ENCODE assay signal across 1 cellular context in the genomic region with DNA sequence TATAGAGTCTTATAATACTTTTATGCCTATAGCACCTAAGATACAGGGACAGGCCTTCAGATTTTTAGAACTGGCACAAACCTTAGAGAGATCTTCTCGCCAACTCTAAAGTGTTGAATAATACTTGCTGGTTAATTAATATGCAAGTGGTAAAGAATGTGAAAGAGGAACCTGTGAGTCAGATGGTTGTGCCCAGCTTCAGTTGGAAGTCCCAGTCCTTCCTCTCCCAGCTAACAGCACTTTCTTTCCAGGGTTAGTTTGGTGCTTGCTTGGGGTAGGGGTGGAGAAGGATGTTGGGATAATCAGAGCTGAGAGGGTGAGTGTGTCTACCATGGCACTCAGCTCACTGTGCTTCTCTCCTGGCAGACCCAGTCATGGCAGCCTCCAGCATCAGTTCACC.
TF ChIP-seq lines count a peak whose summit lies in the region.

No MANE protein-coding gene starts in this region.

TF ChIP-seq in SK-N-SH, 30 proteins besides CTCF, POLR2A, EP300 and RAD21 (continued from another document):
- TF ChIP-seq, protein P1, sequence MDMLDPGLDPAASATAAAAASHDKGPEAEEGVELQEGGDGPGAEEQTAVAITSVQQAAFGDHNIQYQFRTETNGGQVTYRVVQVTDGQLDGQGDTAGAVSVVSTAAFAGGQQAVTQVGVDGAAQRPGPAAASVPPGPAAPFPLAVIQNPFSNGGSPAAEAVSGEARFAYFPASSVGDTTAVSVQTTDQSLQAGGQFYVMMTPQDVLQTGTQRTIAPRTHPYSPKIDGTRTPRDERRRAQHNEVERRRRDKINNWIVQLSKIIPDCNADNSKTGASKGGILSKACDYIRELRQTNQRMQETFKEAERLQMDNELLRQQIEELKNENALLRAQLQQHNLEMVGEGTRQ (IDR thresholded peaks at IDR 0.05; ENCODE audit: borderline replicate concordance, low read depth, low read length): no peak
- TF ChIP-seq TEAD4 (IDR thresholded peaks at IDR 0.05; ENCODE audit: borderline replicate concordance, insufficient read depth): no peak
- TF ChIP-seq ELF1 (IDR thresholded peaks at IDR 0.05): no peak
- TF ChIP-seq, protein P2, sequence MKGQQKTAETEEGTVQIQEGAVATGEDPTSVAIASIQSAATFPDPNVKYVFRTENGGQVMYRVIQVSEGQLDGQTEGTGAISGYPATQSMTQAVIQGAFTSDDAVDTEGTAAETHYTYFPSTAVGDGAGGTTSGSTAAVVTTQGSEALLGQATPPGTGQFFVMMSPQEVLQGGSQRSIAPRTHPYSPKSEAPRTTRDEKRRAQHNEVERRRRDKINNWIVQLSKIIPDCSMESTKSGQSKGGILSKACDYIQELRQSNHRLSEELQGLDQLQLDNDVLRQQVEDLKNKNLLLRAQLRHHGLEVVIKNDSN (IDR thresholded peaks at IDR 0.05; ENCODE audit: borderline replicate concordance, low read depth): no peak
